ENCODE assay signal across 17 cellular contexts in genomic region chr16:82936941-82937551, GRCh38.
DNase-seq lines count a peak whose midpoint lies in the region; ATAC-seq and TF ChIP-seq lines count a peak whose summit lies in the region.
"Had no signal": no experiment of that assay in that cellular context is flagged by ENCODE, and none has a peak within 500 bp of the region (broad histone marks: within the 10 kb centered on the region; RNA-seq: fewer than 3 reads in every experiment).

No MANE protein-coding gene starts in this region.

- H4K20me1 ChIP-seq in GM23338 (replicated peaks; ENCODE audit: insufficient read depth): no peaks in the 10 kb centered on the region

- H3K36me3 ChIP-seq in endodermal cell (ENCODE audit: control insufficient read depth, insufficient read depth, low read length): no peaks in the 10 kb centered on the region
- H3K36me3 ChIP-seq in mesodermal cell (ENCODE audit: control insufficient read depth, insufficient read depth, low read length): peaks cover 17% of the 10 kb centered on the region
- H3K36me3 ChIP-seq in GM23338 (ENCODE audit: insufficient read depth): no peaks in the 10 kb centered on the region
- H3K36me3 ChIP-seq: vagina had no signal

- H3K4me1 Mint-ChIP-seq in endodermal cell (peaks cover 30% of the 10 kb centered on the region), GM23338 (peaks cover 4% of the 10 kb centered on the region; the same call in 1 of the 3 replicates)
- H3K4me1 Mint-ChIP-seq: T-helper 17 cell had no signal

- peaks cover 5% of the 10 kb centered on the region for H3K36me3 Mint-ChIP-seq in endodermal cell (ENCODE audit: low read depth)
- peaks cover 23% of the 10 kb centered on the region for H3K36me3 Mint-ChIP-seq in GM23338 (ENCODE audit: low read depth)

- H3K27me3 ChIP-seq in endodermal cell (ENCODE audit: control insufficient read depth, insufficient read depth, low read length, poor library complexity, severe bottlenecking): no peaks in the 10 kb centered on the region
- H3K27me3 ChIP-seq in GM23338 (ENCODE audit: insufficient read depth): no peaks in the 10 kb centered on the region
- H3K27me3 ChIP-seq: vagina had no signal

- H3K4me3 ChIP-seq in endodermal cell (ENCODE audit: low read length) (no peak overlapping the region), mesodermal cell (ENCODE audit: extremely low read depth, insufficient read depth, low read length, poor library complexity, severe bottlenecking) (no peak overlapping the region), GM23338 (no peak overlapping the region)
- H3K4me3 ChIP-seq: PC-9, vagina had no signal

- peaks cover 16% of the 10 kb centered on the region; the same call in 1 of the 2 replicates for H3K9me2 ChIP-seq in GM23338 (ENCODE audit: insufficient read depth)

- H3K9me3 ChIP-seq in endodermal cell (ENCODE audit: control insufficient read depth, low read length) (peaks cover 42% of the 10 kb centered on the region), mesodermal cell (ENCODE audit: control insufficient read depth, low read length) (peaks cover 11% of the 10 kb centered on the region)
- H3K9me3 ChIP-seq: vagina had no signal

- TF ChIP-seq CTCF in endodermal cell (conservative IDR thresholded peaks at IDR 0.05) (no peak), GM23338 (conservative IDR thresholded peaks at IDR 0.05; ENCODE audit: low read depth in 2 of 2) (no peak)

- H2AFZ ChIP-seq in GM23338: no peak overlapping the region
- H2AFZ ChIP-seq: PC-9 had no signal

- no peak overlapping the region for H3K4me2 ChIP-seq in GM23338
- H3K4me2 ChIP-seq: PC-9 had no signal

- H3K4me3 Mint-ChIP-seq in endodermal cell: no peak overlapping the region
- no peak overlapping the region for H3K4me3 Mint-ChIP-seq in GM23338
- H3K4me3 Mint-ChIP-seq: HFFc6, T-helper 17 cell had no signal

- peak overlapping the region; percentile 36 for H3K27ac Mint-ChIP-seq in endodermal cell
- no peak overlapping the region for H3K27ac Mint-ChIP-seq in GM23338
- H3K27ac Mint-ChIP-seq: HFFc6, T-helper 17 cell had no signal

- DNase-seq in CMK (ENCODE audit: low read depth) (peak; percentile 5), OCI-M1 (lab: John Stamatoyannopoulos, UW) (peak; percentile 58), endodermal cell (no peak), NCI-H446 (lab: John Stamatoyannopoulos, UW) (no peak), GM23338 (ENCODE audit: low spot score) (no peak), GF-D8 (lab: John Stamatoyannopoulos, UW) (no peak)
- no peak for DNase-seq in stimulated activated CD4-positive, alpha-beta T cell treated with anti-CD3 and anti-CD28 coated beads, Interleukin-15, amount 100 ng/mL, for 24 hours
- DNase-seq: activated gamma-delta T cell; glutamatergic neuron; HFFc6; KBM-7; PC-9; stimulated activated CD4-positive, alpha-beta T cell treated with anti-CD3 and anti-CD28 coated beads, Interleukin-2, amount 100 ng/mL, for 48 hours; stimulated activated naive CD4-positive, alpha-beta T cell; T-helper 17 cell had no signal

- no peak for ATAC-seq in GM23338
- ATAC-seq: T-helper 17 cell had no signal

- no peak overlapping the region for H3K9ac ChIP-seq in endodermal cell (ENCODE audit: extremely low read depth, low read length, poor library complexity, severe bottlenecking)

- H3K4me1 ChIP-seq in endodermal cell (ENCODE audit: control insufficient read depth, insufficient read depth, low read length): peaks cover 11% of the 10 kb centered on the region
- peaks cover 12% of the 10 kb centered on the region for H3K4me1 ChIP-seq in mesodermal cell (ENCODE audit: control insufficient read depth, insufficient read depth, low read length, poor library complexity, severe bottlenecking)
- H3K4me1 ChIP-seq in GM23338 (ENCODE audit: insufficient read depth): no peaks in the 10 kb centered on the region
- H3K4me1 ChIP-seq: vagina had no signal

- H3K9me3 Mint-ChIP-seq in endodermal cell (peaks cover 36% of the 10 kb centered on the region), GM23338 (peaks cover 35% of the 10 kb centered on the region)

- H3F3A ChIP-seq in GM23338 (replicated peaks; ENCODE audit: low read depth): no peaks in the 10 kb centered on the region

- H3K27me3 Mint-ChIP-seq in endodermal cell (ENCODE audit: insufficient read depth) (peaks cover 4% of the 10 kb centered on the region), GM23338 (ENCODE audit: insufficient read depth, low read depth, poor library complexity) (peaks cover 9% of the 10 kb centered on the region)

- H3K79me2 ChIP-seq in GM23338 (replicated peaks; ENCODE audit: insufficient read depth): no peaks in the 10 kb centered on the region

- WGBS in endodermal cell (ENCODE audit: insufficient coverage in 1 of 2, insufficient read length in 1 of 2), 2 experiments: 87 to 91% methylated on average over 3 to 7 of the region's 7 CpGs
- 74 to 80% methylated on average over 1 to 4 of the region's 7 CpGs for WGBS in mesodermal cell (ENCODE audit: insufficient coverage in 2 of 2), 2 experiments

- H3K27ac ChIP-seq in endodermal cell (ENCODE audit: low read depth, low read length) (no peak overlapping the region), mesodermal cell (ENCODE audit: low read depth, low read length, severe bottlenecking) (peak overlapping the region; percentile 3), GM23338 (ENCODE audit: low read depth) (no peak overlapping the region)
- H3K27ac ChIP-seq: PC-9, vagina had no signal

TF ChIP-seq in GM23338, 12 proteins besides CTCF, POLR2A, EP300 and RAD21:
- TF ChIP-seq STAT1 (IDR thresholded peaks at IDR 0.05; ENCODE audit: unreplicated experiment) (no peak), ZNF331 (CRISPR knock-in tag; IDR thresholded peaks at IDR 0.05; ENCODE audit: low read depth) (no peak), CREB1 (CRISPR knock-in tag; IDR thresholded peaks at IDR 0.05; ENCODE audit: low read depth) (no peak), ETS1 (IDR thresholded peaks at IDR 0.05) (no peak), EZH2phosphoT487 (IDR thresholded peaks at IDR 0.05; ENCODE audit: unreplicated experiment) (no peak), REST (IDR thresholded peaks at IDR 0.05; ENCODE audit: unreplicated experiment) (no peak), POLR2AphosphoS5 (IDR thresholded peaks at IDR 0.05; ENCODE audit: low read depth) (no peak), EZH2 (IDR thresholded peaks at IDR 0.05; ENCODE audit: low read depth, unreplicated experiment) (no peak), JUNB (IDR thresholded peaks at IDR 0.05; ENCODE audit: unreplicated experiment) (no peak), NANOG (IDR thresholded peaks at IDR 0.05; ENCODE audit: borderline replicate concordance) (no peak), ZNF114 (CRISPR knock-in tag; IDR thresholded peaks at IDR 0.05) (no peak)

Comparison
In these comparisons a context has a peak if more than half of its experiments do, and no peak if none do; other contexts are left out.
1. DNase-seq: peak in CMK (single experiment) and OCI-M1 (single experiment); none in endodermal cell (single experiment), NCI-H446 (0 of 2), GM23338 (single experiment), GF-D8 (single experiment) and stimulated activated CD4-positive, alpha-beta T cell treated with anti-CD3 and anti-CD28 coated beads, Interleukin-15, amount 100 ng/mL, for 24 hours (single experiment).